In the genomic region with DNA sequence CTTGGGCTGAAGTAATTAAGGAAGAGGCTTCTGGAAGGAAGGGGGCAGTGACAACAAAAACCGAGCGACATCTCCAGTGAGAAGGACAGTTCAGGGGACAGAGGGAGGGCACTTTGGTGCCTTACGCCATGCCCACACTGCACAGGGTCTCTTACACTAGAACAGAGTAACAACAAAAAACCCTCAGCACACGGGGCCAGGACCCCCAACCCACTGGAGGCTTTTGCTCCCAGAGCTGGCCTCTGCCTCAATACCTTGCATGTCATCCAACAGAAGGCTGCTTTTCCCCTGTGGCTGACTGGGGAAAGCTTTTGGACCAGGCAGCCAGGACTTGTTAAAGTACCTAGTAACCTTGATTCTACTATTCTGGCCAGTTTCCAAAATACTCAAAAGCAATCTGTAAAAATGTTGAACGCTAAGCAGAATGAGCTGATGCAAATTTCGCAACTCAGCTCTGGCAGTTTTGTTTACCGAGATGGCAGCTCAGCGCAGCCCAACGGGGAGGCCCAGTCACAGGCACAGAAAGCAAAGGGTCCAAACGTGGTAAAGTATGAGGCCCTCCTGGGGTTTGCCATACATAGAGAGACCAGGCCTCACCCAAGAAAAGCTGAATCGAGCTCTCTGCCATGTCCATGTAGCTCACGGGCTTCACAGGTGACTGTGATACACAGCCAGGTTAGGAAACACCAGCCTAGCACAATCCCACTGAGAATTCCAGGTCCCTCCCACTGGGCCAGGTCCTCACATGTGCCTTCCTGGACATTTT, we compare ENCODE assay signal across 15 cellular contexts. TPM values are rescaled to one million over a fixed set of nuclear protein-coding genes. Genes with fewer than 3 reads are reported as not detected.
DNase-seq lines count a peak whose midpoint lies in the region; ATAC-seq, FAIRE-seq and TF ChIP-seq lines count a peak whose summit lies in the region.
"Had no signal": no experiment of that assay in that cellular context is flagged by ENCODE, and none has a peak within 500 bp of the region (broad histone marks: within the 10 kb centered on the region; RNA-seq: fewer than 3 reads in every experiment).

No MANE protein-coding gene starts in this region.

- H2BK15ac ChIP-seq in mesendoderm (replicated peaks; ENCODE audit: low read depth) = no peak overlapping the region

- peak overlapping the region; percentile 28; the same call in 1 of the 2 replicates for H3K27ac Mint-ChIP-seq in HFFc6
- H3K27ac Mint-ChIP-seq in activated T-cell treated with anti-CD3 and anti-CD28 coated beads, Interleukin-2, amount 50 U/mL, for 24 hours = no peak overlapping the region

- 67% methylated on average over 12 of the region's 12 CpGs for WGBS in A549 (ENCODE audit: missing lambda C conversion rate)
- 21% methylated on average over 9 of the region's 12 CpGs for WGBS in HepG2 (ENCODE audit: low lambda C conversion rate)
- no CpG with 5 or more reads among the region's 12 CpGs for WGBS in mesendoderm (ENCODE audit: extremely low coverage, insufficient coverage, low lambda C conversion rate)

- no peak overlapping the region for H2AK5ac ChIP-seq in mesendoderm (ENCODE audit: low read length)

- no peaks in the 10 kb centered on the region for H3K9me3 Mint-ChIP-seq in HFFc6
- H3K9me3 Mint-ChIP-seq in activated T-cell treated with anti-CD3 and anti-CD28 coated beads, Interleukin-2, amount 50 U/mL, for 24 hours = no peaks in the 10 kb centered on the region
- H3K9me3 Mint-ChIP-seq: CD4-positive, alpha-beta memory T cell had no signal

- H3K9ac ChIP-seq in HepG2 (ENCODE audit: insufficient read depth, low read depth, low read length) = peak overlapping the region; percentile 57
- H3K9ac ChIP-seq in mesendoderm (ENCODE audit: low read length) = no peak overlapping the region

- in situ Hi-C loops in HepG2 (cut with HindIII; ENCODE audit: extremely low pct_ligation_motif_present, low pct_unique_long_range_greater_than_20kb) = loop anchor here (5.0 kb wide), 1 partner anchor 221 kb away; no protein-coding TSS in a partner anchor

- intact Hi-C loops in HepG2 (cut with micrococcal nuclease; ENCODE audit: unreplicated experiment) = loop anchor here (1.0 to 2.0 kb wide), 2 partner anchors 60 to 223 kb away; a partner anchor contains a TSS

- H3K36me3 ChIP-seq in bronchial epithelial cell (ENCODE audit: control insufficient read depth, insufficient read depth, low read length) (peaks cover 13% of the 10 kb centered on the region), HepG2 (replicated peaks in 1 of 2; ENCODE audit: control insufficient read depth in 1 of 2, insufficient read depth in 2 of 2, low read length in 2 of 2) (peaks cover 11 to 30% of the 10 kb centered on the region in 2 experiments), mesendoderm (ENCODE audit: control insufficient read depth, insufficient read depth, low read length) (no peaks in the 10 kb centered on the region)

- peaks cover 20% of the 10 kb centered on the region for H3K79me1 ChIP-seq in mesendoderm (ENCODE audit: low read length)

- H3K4me1 Mint-ChIP-seq in HFFc6 (ENCODE audit: low read depth) = peaks cover 13% of the 10 kb centered on the region
- H3K4me1 Mint-ChIP-seq in activated T-cell treated with anti-CD3 and anti-CD28 coated beads, Interleukin-2, amount 50 U/mL, for 24 hours (ENCODE audit: low read depth) = peaks cover 33% of the 10 kb centered on the region

- no peak overlapping the region for H3K56ac ChIP-seq in mesendoderm (ENCODE audit: low read length)

- H3K4me2 ChIP-seq in A549 (peak overlapping the region; percentile 40), HepG2 (ENCODE audit: low read depth, low read length) (peak overlapping the region; percentile 71), mesendoderm (ENCODE audit: low read length) (no peak overlapping the region)

- H3K4ac ChIP-seq in mesendoderm (ENCODE audit: low read depth, low read length) = no peak overlapping the region

- FAIRE-seq in A549 (lab: Jason Lieb, UNC) = no peak
- FAIRE-seq in bronchial epithelial cell (lab: Jason Lieb, UNC) = no peak
- FAIRE-seq in HepG2 (lab: Jason Lieb, UNC) = peak; percentile 88

- H4K8ac ChIP-seq in mesendoderm (ENCODE audit: low read depth, low read length) = no peak overlapping the region

- H3K79me2 ChIP-seq in HepG2 (ENCODE audit: insufficient read depth, low read length) (peaks cover 23% of the 10 kb centered on the region), mesendoderm (ENCODE audit: control insufficient read depth, insufficient read depth, low read length) (peaks cover 6% of the 10 kb centered on the region)

- H3K36me3 Mint-ChIP-seq in HFFc6 (ENCODE audit: low read depth) = no peaks in the 10 kb centered on the region; the same call in 1 of the 2 replicates
- peaks cover 98% of the 10 kb centered on the region for H3K36me3 Mint-ChIP-seq in activated T-cell treated with anti-CD3 and anti-CD28 coated beads, Interleukin-2, amount 50 U/mL, for 24 hours (ENCODE audit: low read depth)

- no peak overlapping the region for H4K5ac ChIP-seq in mesendoderm (ENCODE audit: low read length)

- DNase-seq in A549 (ENCODE audit: low read depth in 1 of 2, low spot score in 1 of 2) (peak in 1 of 2 experiments; percentile 26), HFFc6 (no peak), bronchial epithelial cell (ENCODE audit: low read depth) (peak; percentile 71), HepG2 (ENCODE audit: low spot score) (peak; percentile 93), dedifferentiated amniotic fluid mesenchymal stem cell (ENCODE audit: extremely low spot score) (no peak), islet precursor cell (no peak), mesendoderm (no peak)
- no peak for DNase-seq in activated T-cell treated with anti-CD3 and anti-CD28 coated beads, Interleukin-2, amount 50 U/mL, for 24 hours
- DNase-seq: activated CD4-positive, alpha-beta T cell treated with anti-CD3 and anti-CD28 coated beads for 1 hour; CD4-positive, alpha-beta memory T cell; cerebellar nuclear complex; NCI-H1048; stimulated activated CD4-positive, alpha-beta T cell treated with anti-CD3 and anti-CD28 coated beads, Interleukin-4, amount 100 ng/mL, for 24 hours; stimulated activated naive CD8-positive, alpha-beta T cell treated with anti-CD3 and anti-CD28 coated beads, Interleukin-15, Interleukin-2, amounts not matched to agents 100 U/mL and 50 U/mL, for 24 hours; SW 1271 had no signal

- H2BK120ac ChIP-seq in mesendoderm (ENCODE audit: low read depth, low read length) = no peak overlapping the region

- TF ChIP-seq CTCF in A549 (IDR thresholded peaks at IDR 0.05) (no peak), HFFc6 (IDR thresholded peaks at IDR 0.05) (no peak), bronchial epithelial cell (IDR thresholded peaks at IDR 0.05; ENCODE audit: insufficient read depth, low read length, severe bottlenecking) (no peak), HepG2 (CRISPR knock-in tag; IDR thresholded peaks at IDR 0.05) (no peak)

- no peaks in the 10 kb centered on the region for H4K20me1 ChIP-seq in HepG2 (ENCODE audit: insufficient read depth, low read length)

- peak overlapping the region in 1 of 2 experiments; percentile 54; a peak in 2 of 6 replicates for H3K27ac ChIP-seq in A549
- H3K27ac ChIP-seq in HepG2 (ENCODE audit: extremely low read length, insufficient read depth, low read length) = peak overlapping the region; percentile 81
- no peak overlapping the region for H3K27ac ChIP-seq in mesendoderm (ENCODE audit: low read depth, low read length)

- BruUV-seq in HepG2 (replicated peaks; lab: Mats Ljungman, UMichigan) = no TSS peak

- no peak for TF ChIP-seq EP300 in A549 (IDR thresholded peaks at IDR 0.05)
- peak; percentile 18 to 60; a peak in 3 of 4 replicates for TF ChIP-seq EP300 in HepG2 (IDR thresholded peaks at IDR 0.05; ENCODE audit: low read depth in 2 of 2, low read length in 2 of 2)
- TF ChIP-seq EP300 in HepG2 (CRISPR knock-in tag; IDR thresholded peaks at IDR 0.05; ENCODE audit: borderline replicate concordance) = no peak

- no peak overlapping the region for H3K23ac ChIP-seq in mesendoderm (ENCODE audit: low read length)

- H3K27me3 Mint-ChIP-seq in HFFc6 (ENCODE audit: insufficient read depth) = no peaks in the 10 kb centered on the region
- no peaks in the 10 kb centered on the region for H3K27me3 Mint-ChIP-seq in activated T-cell treated with anti-CD3 and anti-CD28 coated beads, Interleukin-2, amount 50 U/mL, for 24 hours
- H3K27me3 Mint-ChIP-seq: CD4-positive, alpha-beta memory T cell had no signal

- POLR2A ChIA-PET in A549 (lab: Yijun Ruan, JAX) = interaction anchor here (1.1 kb wide), 1 partner anchor 60 kb away, joined by 3 read pairs; a partner anchor contains a TSS
- POLR2A ChIA-PET in HepG2 (lab: Yijun Ruan, JAX) = interaction anchor here (0.8 to 3.3 kb wide), 3 partner anchors 14 to 60 kb away, joined by 5 to 21 read pairs (median 5); a partner anchor contains a TSS

- no peak overlapping the region for H3K4me3 Mint-ChIP-seq in HFFc6
- no peak overlapping the region for H3K4me3 Mint-ChIP-seq in activated T-cell treated with anti-CD3 and anti-CD28 coated beads, Interleukin-2, amount 50 U/mL, for 24 hours
- H3K4me3 Mint-ChIP-seq: CD4-positive, alpha-beta memory T cell had no signal

- no peak for TF ChIP-seq POLR2A in A549 (IDR thresholded peaks at IDR 0.05; ENCODE audit: low read length)
- TF ChIP-seq POLR2A in HepG2 (IDR thresholded peaks at IDR 0.05; ENCODE audit: insufficient read depth in 1 of 2, low read depth in 2 of 2, low read length in 2 of 2) = peak in 1 of 2 experiments; percentile 32; a peak in 1 of 4 replicates

- H2BK5ac ChIP-seq in mesendoderm (ENCODE audit: low read length) = no peak overlapping the region

- H3K4me3 ChIP-seq in A549 (no peak overlapping the region), bronchial epithelial cell (ENCODE audit: low read depth, low read length) (no peak overlapping the region), HepG2 (replicated peaks in 1 of 3; ENCODE audit: insufficient read depth in 1 of 3, low read depth in 2 of 3, low read length in 3 of 3) (peak overlapping the region in 1 of 3 experiments; percentile 47; a peak in 2 of 6 replicates), mesendoderm (ENCODE audit: low read length) (no peak overlapping the region)

- H3K18ac ChIP-seq in mesendoderm (ENCODE audit: low read length) = no peak overlapping the region

- peak overlapping the region; percentile 52 for H2AFZ ChIP-seq in HepG2 (ENCODE audit: low read length)

- H3K9me3 ChIP-seq in A549 (no peaks in the 10 kb centered on the region), HepG2 (ENCODE audit: low read length) (no peaks in the 10 kb centered on the region)

- H3K4me1 ChIP-seq in A549 = peaks cover 24% of the 10 kb centered on the region
- H3K4me1 ChIP-seq in HepG2 (ENCODE audit: insufficient read depth, low read length) = peaks cover 79% of the 10 kb centered on the region
- peaks cover 1% of the 10 kb centered on the region for H3K4me1 ChIP-seq in mesendoderm (ENCODE audit: control insufficient read depth, low read depth, low read length)

- H3K27me3 ChIP-seq in bronchial epithelial cell (ENCODE audit: control insufficient read depth, insufficient read depth, low read length) (no peaks in the 10 kb centered on the region), HepG2 (ENCODE audit: control insufficient read depth in 1 of 2, insufficient read depth in 2 of 2, low read length in 2 of 2) (no peaks in the 10 kb centered on the region; a peak in 1 of 5 replicates), mesendoderm (ENCODE audit: insufficient read depth, low read length, poor library complexity) (no peaks in the 10 kb centered on the region)

- ATAC-seq in A549 (no peak; a peak in 1 of 6 replicates), HepG2 (peak; percentile 82)
- ATAC-seq: stimulated activated naive CD8-positive, alpha-beta T cell treated with anti-CD3 and anti-CD28 coated beads, Interleukin-15, Interleukin-2, amounts not matched to agents 100 U/mL and 50 U/mL, for 24 hours had no signal

- CTCF ChIA-PET in A549 (lab: Yijun Ruan, JAX) (interaction anchor here (0.8 to 1.8 kb wide), 5 partner anchors 26 to 461 kb away, joined by 3 to 6 read pairs (median 4); no protein-coding TSS in a partner anchor), HepG2 (lab: Yijun Ruan, JAX; ENCODE audit: low intra/inter-chr PET ratio, low total read pairs) (no interaction called here)

- TF ChIP-seq RAD21 in A549 (conservative IDR thresholded peaks at IDR 0.05 in 1 of 2, IDR thresholded peaks at IDR 0.05 in 1 of 2) (no peak), HepG2 (CRISPR knock-in tag; IDR thresholded peaks at IDR 0.05) (no peak)

RNA-seq across cellular contexts. Expression of a gene that starts 6.1 kb away (rescaled TPM):
- polyA plus RNA-seq in A549 (2011; rRNA removed) = 41.9 and 48.8 TPM in 2 replicates
- 26.2 and 26.3 TPM in 2 replicates for polyA plus RNA-seq in A549 (2012; cell fraction: cytosol; rRNA removed)
- polyA plus RNA-seq in A549 (2012; cell fraction: nucleus; rRNA removed) = 5.8 and 9.1 TPM in 2 replicates
- 35.1 to 37.6 TPM (median 37.3 TPM) in 3 replicates for polyA plus RNA-seq in A549 (2017; fragmentation: RNase III; extraction: RNeasy Plus Mini Kit Qiagen cat#74134 plus additional on column Dnase treatment)
- polyA minus RNA-seq in A549 (2011; rRNA and poly(A)+ RNA removed) = 12.5 and 13.3 TPM in 2 replicates
- 10 to 100 TPM in 3 of 6 experiments, 1 to 10 TPM in 3; 9.4 to 12.0 (median 10.1) TPM for total RNA-seq in HFFc6 (2021; fragmentation: NEBNext Ultra II Directional; extraction: Animal tissue kit (Norgen Biotek cat#: 25700))
- total RNA-seq in bronchial epithelial cell = 23.6 and 32.1 TPM in 2 replicates
- 24.1 and 32.0 TPM in 2 replicates for total RNA-seq in HepG2 (2016; rRNA removed; fragmentation: Illumina TruSeq; extraction: Trizol)
- 11.2 and 11.5 TPM in 2 replicates for total RNA-seq in HepG2 (2016; cell fraction: cytosol; rRNA removed; fragmentation: Illumina TruSeq; extraction: Trizol; ENCODE audit: low read depth)
- total RNA-seq in HepG2 (2016; cell fraction: insoluble cytoplasmic fraction; rRNA removed; fragmentation: Illumina TruSeq; extraction: Trizol) = 26.4 and 35.5 TPM in 2 replicates
- 22.7 TPM in 2 replicates for total RNA-seq in HepG2 (2016; cell fraction: membrane; rRNA removed; fragmentation: Illumina TruSeq; extraction: Trizol)
- total RNA-seq in HepG2 (2016; cell fraction: nucleus; rRNA removed; fragmentation: Illumina TruSeq; extraction: Trizol) = 7.9 and 10.8 TPM in 2 replicates
- polyA plus RNA-seq in HepG2 (2011; rRNA removed) = 13.3 and 15.8 TPM in 2 replicates
- 12.6 and 17.4 TPM in 2 replicates for polyA plus RNA-seq in HepG2 (2011; cell fraction: cytosol; rRNA removed)
- polyA plus RNA-seq in HepG2 (2011; cell fraction: nucleus; rRNA removed) = 4.0 and 4.7 TPM in 2 replicates
- 17.8 and 18.8 TPM in 2 replicates for polyA plus RNA-seq in HepG2 (2012)
- polyA plus RNA-seq in HepG2 (2016; cell fraction: cytosol; fragmentation: Illumina TruSeq; extraction: Trizol; ENCODE audit: low read depth) = 9.9 and 12.4 TPM in 2 replicates
- polyA plus RNA-seq in HepG2 (2016; cell fraction: insoluble cytoplasmic fraction; fragmentation: Illumina TruSeq; extraction: Trizol; ENCODE audit: low read depth) = 30.7 and 33.5 TPM in 2 replicates
- 19.0 and 19.4 TPM in 2 replicates for polyA plus RNA-seq in HepG2 (2016; cell fraction: membrane; fragmentation: Illumina TruSeq; extraction: Trizol; ENCODE audit: low read depth)
- 14.4 and 14.5 TPM in 2 replicates for polyA plus RNA-seq in HepG2 (2016; cell fraction: nucleus; fragmentation: Illumina TruSeq; extraction: Trizol; ENCODE audit: insufficient read depth, low read depth)
- polyA minus RNA-seq in HepG2 (2011; rRNA and poly(A)+ RNA removed; ENCODE audit: low replicate concordance) = 7.0 and 13.0 TPM in 2 replicates
- polyA minus RNA-seq in HepG2 (2011; cell fraction: cytosol; rRNA and poly(A)+ RNA removed) = 7.3 and 8.8 TPM in 2 replicates
- polyA minus RNA-seq in HepG2 (2011; cell fraction: nucleus; rRNA and poly(A)+ RNA removed) = 3.0 and 5.8 TPM in 2 replicates
- 21.8 TPM for polyA plus RNA-seq in mesendoderm (2013, experiment 1 of 2)
- polyA plus RNA-seq in mesendoderm (2013, experiment 2 of 2) = 21.7 TPM

RNA-seq across cellular contexts. Expression of a gene that starts 6.3 kb away (rescaled TPM):
- 75.2 and 79.0 TPM in 2 replicates for polyA plus RNA-seq in A549 (2011; rRNA removed)
- 52.6 and 63.0 TPM in 2 replicates for polyA plus RNA-seq in A549 (2012; cell fraction: cytosol; rRNA removed)
- 95.4 and 111 TPM in 2 replicates for polyA plus RNA-seq in A549 (2012; cell fraction: nucleus; rRNA removed)
- polyA plus RNA-seq in A549 (2017; fragmentation: RNase III; extraction: RNeasy Plus Mini Kit Qiagen cat#74134 plus additional on column Dnase treatment) = 41.1 to 45.5 TPM (median 42.1 TPM) in 3 replicates
- polyA minus RNA-seq in A549 (2011; rRNA and poly(A)+ RNA removed) = 57.2 and 66.3 TPM in 2 replicates
- total RNA-seq in HFFc6 (2021; fragmentation: NEBNext Ultra II Directional; extraction: Animal tissue kit (Norgen Biotek cat#: 25700)) = 10 to 100 TPM; 73.3 to 90.8 (median 80.7) TPM
- 88.5 and 105 TPM in 2 replicates for total RNA-seq in bronchial epithelial cell
- total RNA-seq in HepG2 (2016; rRNA removed; fragmentation: Illumina TruSeq; extraction: Trizol) = 25.9 and 50.5 TPM in 2 replicates
- total RNA-seq in HepG2 (2016; cell fraction: cytosol; rRNA removed; fragmentation: Illumina TruSeq; extraction: Trizol; ENCODE audit: low read depth) = 3.9 and 4.2 TPM in 2 replicates
- 26.3 and 51.3 TPM in 2 replicates for total RNA-seq in HepG2 (2016; cell fraction: insoluble cytoplasmic fraction; rRNA removed; fragmentation: Illumina TruSeq; extraction: Trizol)
- total RNA-seq in HepG2 (2016; cell fraction: membrane; rRNA removed; fragmentation: Illumina TruSeq; extraction: Trizol) = 14.0 TPM in 2 replicates
- total RNA-seq in HepG2 (2016; cell fraction: nucleus; rRNA removed; fragmentation: Illumina TruSeq; extraction: Trizol) = 52.0 and 59.4 TPM in 2 replicates
- polyA plus RNA-seq in HepG2 (2011; rRNA removed) = 48.9 and 57.4 TPM in 2 replicates
- 50.3 and 50.5 TPM in 2 replicates for polyA plus RNA-seq in HepG2 (2011; cell fraction: cytosol; rRNA removed)
- 72.5 and 76.8 TPM in 2 replicates for polyA plus RNA-seq in HepG2 (2011; cell fraction: nucleus; rRNA removed)
- 33.1 and 37.6 TPM in 2 replicates for polyA plus RNA-seq in HepG2 (2012)
- 3.5 and 3.6 TPM in 2 replicates for polyA plus RNA-seq in HepG2 (2016; cell fraction: cytosol; fragmentation: Illumina TruSeq; extraction: Trizol; ENCODE audit: low read depth)
- polyA plus RNA-seq in HepG2 (2016; cell fraction: insoluble cytoplasmic fraction; fragmentation: Illumina TruSeq; extraction: Trizol; ENCODE audit: low read depth) = 24.2 and 24.5 TPM in 2 replicates
- 8.3 and 8.4 TPM in 2 replicates for polyA plus RNA-seq in HepG2 (2016; cell fraction: membrane; fragmentation: Illumina TruSeq; extraction: Trizol; ENCODE audit: low read depth)
- 80.8 and 88.2 TPM in 2 replicates for polyA plus RNA-seq in HepG2 (2016; cell fraction: nucleus; fragmentation: Illumina TruSeq; extraction: Trizol; ENCODE audit: insufficient read depth, low read depth)
- polyA minus RNA-seq in HepG2 (2011; rRNA and poly(A)+ RNA removed; ENCODE audit: low replicate concordance) = 77.4 and 114 TPM in 2 replicates
- polyA minus RNA-seq in HepG2 (2011; cell fraction: cytosol; rRNA and poly(A)+ RNA removed) = 30.1 and 30.2 TPM in 2 replicates
- polyA minus RNA-seq in HepG2 (2011; cell fraction: nucleus; rRNA and poly(A)+ RNA removed) = 31.3 and 32.3 TPM in 2 replicates
- 29.4 TPM for polyA plus RNA-seq in mesendoderm (2013, experiment 1 of 2)
- 28.9 TPM for polyA plus RNA-seq in mesendoderm (2013, experiment 2 of 2)

RNA-seq across cellular contexts. Expression of a gene that starts 59.8 kb away (rescaled TPM):
- polyA plus RNA-seq in A549 (2011; rRNA removed) (36.3 and 58.9 TPM in 2 replicates), A549 (2017; fragmentation: RNase III; extraction: RNeasy Plus Mini Kit Qiagen cat#74134 plus additional on column Dnase treatment) (33.8 to 35.4 TPM (median 34.4 TPM) in 3 replicates), HepG2 (2011; rRNA removed) (9.4 and 13.5 TPM in 2 replicates)
- polyA plus RNA-seq in A549 (2012; cell fraction: cytosol; rRNA removed) = 21.1 and 22.1 TPM in 2 replicates
- 41.2 and 43.4 TPM in 2 replicates for polyA plus RNA-seq in A549 (2012; cell fraction: nucleus; rRNA removed)
- 33.0 and 37.9 TPM in 2 replicates for polyA minus RNA-seq in A549 (2011; rRNA and poly(A)+ RNA removed)
- 10 to 100 TPM; 38.7 to 40.3 (median 39.5) TPM for total RNA-seq in HFFc6 (2021; fragmentation: NEBNext Ultra II Directional; extraction: Animal tissue kit (Norgen Biotek cat#: 25700))
- total RNA-seq in bronchial epithelial cell (25.3 and 33.4 TPM in 2 replicates), HepG2 (2016; rRNA removed; fragmentation: Illumina TruSeq; extraction: Trizol) (19.2 and 24.1 TPM in 2 replicates)
- total RNA-seq in HepG2 (2016; cell fraction: cytosol; rRNA removed; fragmentation: Illumina TruSeq; extraction: Trizol; ENCODE audit: low read depth) = 3.7 and 5.6 TPM in 2 replicates
- 17.3 and 22.5 TPM in 2 replicates for total RNA-seq in HepG2 (2016; cell fraction: insoluble cytoplasmic fraction; rRNA removed; fragmentation: Illumina TruSeq; extraction: Trizol)
- 5.4 and 7.1 TPM in 2 replicates for total RNA-seq in HepG2 (2016; cell fraction: membrane; rRNA removed; fragmentation: Illumina TruSeq; extraction: Trizol)
- total RNA-seq in HepG2 (2016; cell fraction: nucleus; rRNA removed; fragmentation: Illumina TruSeq; extraction: Trizol) = 29.8 and 32.0 TPM in 2 replicates
- polyA plus RNA-seq in HepG2 (2011; cell fraction: cytosol; rRNA removed) = 5.6 and 7.4 TPM in 2 replicates
- 40.8 and 46.3 TPM in 2 replicates for polyA plus RNA-seq in HepG2 (2011; cell fraction: nucleus; rRNA removed)
- polyA plus RNA-seq in HepG2 (2012) = 20.6 and 22.0 TPM in 2 replicates
- polyA plus RNA-seq in HepG2 (2016; cell fraction: cytosol; fragmentation: Illumina TruSeq; extraction: Trizol; ENCODE audit: low read depth) = 0.59 and 0.94 TPM in 2 replicates
- polyA plus RNA-seq in HepG2 (2016; cell fraction: insoluble cytoplasmic fraction; fragmentation: Illumina TruSeq; extraction: Trizol; ENCODE audit: low read depth) = 13.8 and 16.6 TPM in 2 replicates
- polyA plus RNA-seq in HepG2 (2016; cell fraction: membrane; fragmentation: Illumina TruSeq; extraction: Trizol; ENCODE audit: low read depth) = 1.5 and 1.9 TPM in 2 replicates
- 38.7 and 40.3 TPM in 2 replicates for polyA plus RNA-seq in HepG2 (2016; cell fraction: nucleus; fragmentation: Illumina TruSeq; extraction: Trizol; ENCODE audit: insufficient read depth, low read depth)
- polyA minus RNA-seq in HepG2 (2011; rRNA and poly(A)+ RNA removed; ENCODE audit: low replicate concordance) = 12.4 and 15.1 TPM in 2 replicates
- 7.6 and 8.9 TPM in 2 replicates for polyA minus RNA-seq in HepG2 (2011; cell fraction: cytosol; rRNA and poly(A)+ RNA removed)
- 38.9 and 54.2 TPM in 2 replicates for polyA minus RNA-seq in HepG2 (2011; cell fraction: nucleus; rRNA and poly(A)+ RNA removed)
- polyA plus RNA-seq in mesendoderm (2013, experiment 1 of 2) = 12.8 TPM
- 12.3 TPM for polyA plus RNA-seq in mesendoderm (2013, experiment 2 of 2)

Comparison
In these comparisons a context has a peak if more than half of its experiments do, and no peak if none do; other contexts are left out.
1. DNase-seq: peak in bronchial epithelial cell (single experiment) and HepG2 (single experiment); none in HFFc6 (single experiment), activated T-cell treated with anti-CD3 and anti-CD28 coated beads, Interleukin-2, amount 50 U/mL, for 24 hours (single experiment), dedifferentiated amniotic fluid mesenchymal stem cell (single experiment), islet precursor cell (single experiment) and mesendoderm (single experiment).